19 cellular contexts compared by ENCODE assay signal in the genomic region with DNA sequence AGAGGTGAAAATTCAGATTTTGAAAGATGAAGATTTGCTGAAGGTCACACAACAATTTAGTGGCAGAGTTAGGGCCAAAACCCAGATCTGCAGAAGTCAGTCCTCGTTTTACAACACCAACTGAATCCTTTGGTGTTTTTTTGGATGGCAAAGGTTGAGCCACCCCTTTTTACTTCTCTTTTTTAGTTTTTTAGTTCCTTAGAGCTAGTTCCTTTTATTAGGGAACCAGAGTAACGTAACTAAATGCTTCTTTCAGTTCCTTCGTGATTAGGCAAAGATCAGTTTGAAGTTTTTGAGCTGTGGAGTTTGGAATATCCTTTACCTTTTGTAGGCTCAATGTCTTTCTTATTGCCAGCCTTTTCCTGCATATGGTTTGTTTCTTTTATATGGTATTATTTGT.
DNase-seq lines count a peak whose midpoint lies in the region; ATAC-seq, FAIRE-seq and TF ChIP-seq lines count a peak whose summit lies in the region.
"Had no signal": no experiment of that assay in that cellular context is flagged by ENCODE, and none has a peak within 500 bp of the region (broad histone marks: within the 10 kb centered on the region; RNA-seq: fewer than 3 reads in every experiment).

No MANE protein-coding gene starts in this region.

- FAIRE-seq in GM12892 (lab: Jason Lieb, UNC) (peak; percentile 17), GM12878 (lab: Jason Lieb, UNC) (no peak)

- no TSS peak for BruUV-seq in GM12878 (replicated peaks; lab: Mats Ljungman, UMichigan)

- peak overlapping the region; percentile 64 for H3K27ac ChIP-seq in GM12878 (ENCODE audit: control insufficient read depth, insufficient read depth)
- H3K27ac ChIP-seq: breast epithelium, PC-9, VCaP had no signal

- peak overlapping the region; percentile 37 for H2AFZ ChIP-seq in GM12878 (ENCODE audit: control insufficient read depth, low read depth, low read length)
- H2AFZ ChIP-seq: PC-9 had no signal

- peak overlapping the region; percentile 18; the same call in 1 of the 2 replicates for H3K9ac ChIP-seq in GM12878 (ENCODE audit: control insufficient read depth, insufficient read depth, low read length)
- H3K9ac ChIP-seq: SK-N-SH had no signal

- no peaks in the 10 kb centered on the region for H4K20me1 ChIP-seq in GM12878 (ENCODE audit: control insufficient read depth, insufficient read depth)

- POLR2A ChIA-PET in GM12878 (lab: Charles Lee) = interaction anchor here (0.6 to 2.3 kb wide), 2 partner anchors 64 to 340 kb away, joined by 3 to 13 read pairs; no protein-coding TSS in a partner anchor

- H3K79me2 ChIP-seq in GM12878 (ENCODE audit: control insufficient read depth, insufficient read depth, low read length) = no peaks in the 10 kb centered on the region

- H3K4me1 ChIP-seq in GM12878 (ENCODE audit: control insufficient read depth, insufficient read depth, low read length) = peaks cover 11% of the 10 kb centered on the region
- H3K4me1 ChIP-seq: breast epithelium, stomach had no signal

- peak overlapping the region; percentile 72 for H3K4me2 ChIP-seq in GM12878 (ENCODE audit: control insufficient read depth, insufficient read depth)
- H3K4me2 ChIP-seq: PC-9, SK-N-SH had no signal

- TF ChIP-seq POLR2A in GM12892 (IDR thresholded peaks at IDR 0.05; ENCODE audit: low read depth, low read length) (no peak), GM12878 (IDR thresholded peaks at IDR 0.05; ENCODE audit: low read depth, low read length) (no peak)

- CTCF ChIA-PET in GM12878 (lab: Yijun Ruan, JAX) = interaction anchor here (0.8 to 3.1 kb wide), 5 partner anchors 15 to 161 kb away, joined by 3 to 10 read pairs (median 3); no protein-coding TSS in a partner anchor

- H3K36me3 ChIP-seq in GM12878 (ENCODE audit: control insufficient read depth in 2 of 2, insufficient read depth in 2 of 2, low read length in 1 of 2) = no peaks in the 10 kb centered on the region
- H3K36me3 ChIP-seq: breast epithelium, stomach had no signal

- peak; percentile 60 for ATAC-seq in GM12878
- ATAC-seq: activated CD8-positive, alpha-beta T cell treated with anti-CD3 and anti-CD28 coated beads for 36 hours; activated naive CD8-positive, alpha-beta T cell treated with anti-CD3 and anti-CD28 coated beads, Interleukin-2, amount 50 U/mL, for 24 hours had no signal

- SMC1A ChIA-PET in GM12878 (lab: Charles Lee; ENCODE audit: uncharacterized antibody, unreplicated experiment) = interaction anchor here (0.7 to 1.5 kb wide), 4 partner anchors 26 to 161 kb away, joined by 3 to 6 read pairs (median 4); no protein-coding TSS in a partner anchor

- H3K27me3 ChIP-seq in GM12878 (replicated peaks in 1 of 2; ENCODE audit: control insufficient read depth in 2 of 2, insufficient read depth in 2 of 2, low read length in 1 of 2) = no peaks in the 10 kb centered on the region
- H3K27me3 ChIP-seq: breast epithelium, stomach had no signal

- intact Hi-C loops in GM12878 (cut with micrococcal nuclease; ENCODE audit: unreplicated experiment) = no loop called here

- DNase-seq in GM12892 (ENCODE audit: insufficient read length) (no peak), NOMO-1 treated with dmso at 0.1 percent for 144 hours (lab: John Stamatoyannopoulos, UW; ENCODE audit: unreplicated experiment) (peak; percentile 91), GM12878 (ENCODE audit: low read depth, low spot score) (no peak), superior temporal gyrus (ENCODE audit: extremely low spot score) (peak; percentile 14), NCI-H128 (lab: John Stamatoyannopoulos, UW; ENCODE audit: unreplicated experiment) (no peak), NCI-H226 (no peak)
- DNase-seq in activated T-cell treated with anti-CD3 and anti-CD28 coated beads, Interleukin-2, amount 50 U/mL, for 1 hour = no peak
- DNase-seq: activated CD8-positive, alpha-beta T cell treated with anti-CD3 and anti-CD28 coated beads for 36 hours; activated naive CD8-positive, alpha-beta T cell treated with anti-CD3 and anti-CD28 coated beads, Interleukin-2, amount 50 U/mL, for 24 hours; DMS153; IMR-90; NCI-H1436; NCI-H446; PC-9; SK-N-SH; stomach had no signal

- TF ChIP-seq CTCF in GM12878 (IDR thresholded peaks at IDR 0.05 in 2 of 3, conservative IDR thresholded peaks at IDR 0.05 in 1 of 3; ENCODE audit: control insufficient read depth in 2 of 3, extremely low read depth in 1 of 3, insufficient read depth in 1 of 3, low read depth in 3 of 3, low read length in 3 of 3) = no peak

- TF ChIP-seq RAD21 in GM12878 (IDR thresholded peaks at IDR 0.05; ENCODE audit: insufficient read depth, low read depth, low read length) = no peak

- H3K9me3 ChIP-seq in GM12878 (replicated peaks; ENCODE audit: control insufficient read depth, insufficient read depth, low read length) = no peaks in the 10 kb centered on the region
- H3K9me3 ChIP-seq: breast epithelium, SK-N-SH, stomach had no signal

- RAD21 ChIA-PET in GM12878 (lab: Charles Lee; ENCODE audit: unreplicated experiment) = interaction anchor here (0.7 to 3.9 kb wide), 6 partner anchors 50 to 183 kb away, joined by 3 to 25 read pairs (median 3); no protein-coding TSS in a partner anchor

- in situ Hi-C loops in GM12878 (cut with MboI) = no loop called here

- TF ChIP-seq EP300 in GM12878 (IDR thresholded peaks at IDR 0.05; ENCODE audit: borderline replicate concordance in 1 of 2, control insufficient read depth in 1 of 2, low read depth in 2 of 2, low read length in 2 of 2) = no peak

- no peak overlapping the region for H3K4me3 ChIP-seq in GM12878
- H3K4me3 ChIP-seq: breast epithelium, lung, PC-9, stomach had no signal

- 0% methylated on average over 3 of the region's 3 CpGs for WGBS in GM12878 (ENCODE audit: insufficient coverage, insufficient replicate concordance, low lambda C conversion rate, missing lambda C conversion rate)

TF ChIP-seq in GM12878, 131 proteins besides CTCF, POLR2A, EP300 and RAD21 (continues in another document):
- TF ChIP-seq ATF7 (IDR thresholded peaks at IDR 0.05; ENCODE audit: low read depth) (no peak), IKZF2 (IDR thresholded peaks at IDR 0.05) (peak; percentile 49 to 62; a peak in 2 of 4 replicates), ZBED1 (IDR thresholded peaks at IDR 0.05; ENCODE audit: borderline replicate concordance) (no peak), SPI1 (IDR thresholded peaks at IDR 0.05; ENCODE audit: borderline replicate concordance, insufficient read depth, low read depth, low read length) (peak; percentile 67; the same call in 1 of the 2 replicates), BACH1 (IDR thresholded peaks at IDR 0.05; ENCODE audit: borderline replicate concordance) (no peak), SREBF2 (IDR thresholded peaks at IDR 0.05; ENCODE audit: low read length) (no peak), SP1 (IDR thresholded peaks at IDR 0.05; ENCODE audit: low read depth, low read length) (no peak), PBX3 (IDR thresholded peaks at IDR 0.05; ENCODE audit: insufficient replicate concordance, low read depth, low read length) (no peak), SIX5 (IDR thresholded peaks at IDR 0.05; ENCODE audit: low read depth, low read length, severe bottlenecking) (no peak), IKZF1 (conservative IDR thresholded peaks at IDR 0.05) (peak; percentile 41; the same call in 1 of the 2 replicates), TCF7 (IDR thresholded peaks at IDR 0.05; ENCODE audit: borderline replicate concordance) (no peak)
- TF ChIP-seq, protein P1, sequence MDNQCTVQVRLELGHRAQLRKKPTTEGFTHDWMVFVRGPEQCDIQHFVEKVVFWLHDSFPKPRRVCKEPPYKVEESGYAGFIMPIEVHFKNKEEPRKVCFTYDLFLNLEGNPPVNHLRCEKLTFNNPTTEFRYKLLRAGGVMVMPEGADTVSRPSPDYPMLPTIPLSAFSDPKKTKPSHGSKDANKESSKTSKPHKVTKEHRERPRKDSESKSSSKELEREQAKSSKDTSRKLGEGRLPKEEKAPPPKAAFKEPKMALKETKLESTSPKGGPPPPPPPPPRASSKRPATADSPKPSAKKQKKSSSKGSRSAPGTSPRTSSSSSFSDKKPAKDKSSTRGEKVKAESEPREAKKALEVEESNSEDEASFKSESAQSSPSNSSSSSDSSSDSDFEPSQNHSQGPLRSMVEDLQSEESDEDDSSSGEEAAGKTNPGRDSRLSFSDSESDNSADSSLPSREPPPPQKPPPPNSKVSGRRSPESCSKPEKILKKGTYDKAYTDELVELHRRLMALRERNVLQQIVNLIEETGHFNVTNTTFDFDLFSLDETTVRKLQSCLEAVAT (IDR thresholded peaks at IDR 0.05) = no peak
- TF ChIP-seq, protein P2, sequence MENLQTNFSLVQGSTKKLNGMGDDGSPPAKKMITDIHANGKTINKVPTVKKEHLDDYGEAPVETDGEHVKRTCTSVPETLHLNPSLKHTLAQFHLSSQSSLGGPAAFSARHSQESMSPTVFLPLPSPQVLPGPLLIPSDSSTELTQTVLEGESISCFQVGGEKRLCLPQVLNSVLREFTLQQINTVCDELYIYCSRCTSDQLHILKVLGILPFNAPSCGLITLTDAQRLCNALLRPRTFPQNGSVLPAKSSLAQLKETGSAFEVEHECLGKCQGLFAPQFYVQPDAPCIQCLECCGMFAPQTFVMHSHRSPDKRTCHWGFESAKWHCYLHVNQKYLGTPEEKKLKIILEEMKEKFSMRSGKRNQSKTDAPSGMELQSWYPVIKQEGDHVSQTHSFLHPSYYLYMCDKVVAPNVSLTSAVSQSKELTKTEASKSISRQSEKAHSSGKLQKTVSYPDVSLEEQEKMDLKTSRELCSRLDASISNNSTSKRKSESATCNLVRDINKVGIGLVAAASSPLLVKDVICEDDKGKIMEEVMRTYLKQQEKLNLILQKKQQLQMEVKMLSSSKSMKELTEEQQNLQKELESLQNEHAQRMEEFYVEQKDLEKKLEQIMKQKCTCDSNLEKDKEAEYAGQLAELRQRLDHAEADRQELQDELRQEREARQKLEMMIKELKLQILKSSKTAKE (IDR thresholded peaks at IDR 0.05; ENCODE audit: low read depth, poor library complexity, severe bottlenecking) = no peak

Comparison
In these comparisons a context has a peak if more than half of its experiments do, and no peak if none do; other contexts are left out.
1. DNase-seq: peak in NOMO-1 treated with dmso at 0.1 percent for 144 hours (single experiment) and superior temporal gyrus (single experiment); none in GM12892 (single experiment), GM12878 (single experiment), activated T-cell treated with anti-CD3 and anti-CD28 coated beads, Interleukin-2, amount 50 U/mL, for 1 hour (single experiment), NCI-H128 (single experiment) and NCI-H226 (single experiment).